In the genomic region with DNA sequence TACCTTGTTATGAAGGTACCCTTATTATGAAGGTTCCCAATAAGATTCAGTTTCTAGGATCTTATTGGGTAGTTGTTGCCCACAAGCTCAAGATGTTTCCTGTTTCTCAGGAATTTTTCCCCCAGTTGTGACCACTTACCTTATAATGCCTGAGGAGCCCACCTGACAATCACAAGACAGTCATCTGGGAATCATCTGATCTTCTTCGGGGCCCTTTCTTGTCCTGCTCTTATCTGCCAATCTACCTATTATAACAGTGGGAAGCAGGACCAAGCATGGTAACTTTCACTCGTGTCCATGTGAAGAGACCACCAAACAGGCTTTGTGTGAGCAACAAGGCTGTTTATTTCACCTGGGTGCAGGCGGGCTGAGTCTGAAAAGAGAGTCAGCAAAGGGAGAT, we compare ENCODE assay signal across 34 cellular contexts.
"Had no signal": no experiment of that assay in that cellular context is flagged by ENCODE, and none has a peak within 500 bp of the region (broad histone marks: within the 10 kb centered on the region; RNA-seq: fewer than 3 reads in every experiment).

No MANE protein-coding gene starts in this region.

- H3K27me3 Mint-ChIP-seq: activated B cell treated with CpG ODN at 0.5 μM for 24 hours; activated CD4-positive, alpha-beta memory T cell treated with anti-CD3 and anti-CD28 coated beads for 36 hours; activated CD4-positive, alpha-beta T cell treated with anti-CD3 and anti-CD28 coated beads, Interleukin-2, amount 10 ng/mL, durations not matched to agents 24 days and 14 days; activated CD8-positive, alpha-beta T cell treated with anti-CD3 and anti-CD28 coated beads for 36 hours; activated naive CD4-positive, alpha-beta T cell treated with anti-CD3 and anti-CD28 coated beads, Interleukin-2, amount 10 ng/mL, durations not matched to agents 7 days and 5 days; activated naive CD4-positive, alpha-beta T cell treated with anti-CD3 and anti-CD28 coated beads, Interleukin-2, amount 50 U/mL, for 24 hours; activated naive CD8-positive, alpha-beta T cell; activated naive CD8-positive, alpha-beta T cell treated with anti-CD3 and anti-CD28 coated beads, Interleukin-2, amount 50 U/mL, for 24 hours; activated T-cell treated with anti-CD3 and anti-CD28 coated beads, Interleukin-2, amount 50 U/mL, for 24 hours; brain; central memory CD8-positive, alpha-beta T cell; T-cell had no signal

- H3K27ac Mint-ChIP-seq: activated B cell treated with CpG ODN at 0.5 μM for 24 hours; activated CD4-positive, alpha-beta memory T cell treated with anti-CD3 and anti-CD28 coated beads for 36 hours; activated CD4-positive, alpha-beta T cell treated with anti-CD3 and anti-CD28 coated beads, Interleukin-2, amount 10 ng/mL, durations not matched to agents 24 days and 14 days; activated CD8-positive, alpha-beta T cell treated with anti-CD3 and anti-CD28 coated beads for 36 hours; activated naive CD4-positive, alpha-beta T cell treated with anti-CD3 and anti-CD28 coated beads, Interleukin-2, amount 10 ng/mL, durations not matched to agents 7 days and 5 days; activated naive CD4-positive, alpha-beta T cell treated with anti-CD3 and anti-CD28 coated beads, Interleukin-2, amount 50 U/mL, for 24 hours; activated naive CD8-positive, alpha-beta T cell treated with anti-CD3 and anti-CD28 coated beads, Interleukin-2, amount 10 ng/mL, durations not matched to agents 7 days and 5 days; activated naive CD8-positive, alpha-beta T cell treated with anti-CD3 and anti-CD28 coated beads, Interleukin-2, amount 50 U/mL, for 24 hours; activated T-cell treated with anti-CD3 and anti-CD28 coated beads, Interleukin-2, amount 50 U/mL, for 24 hours; activated T-helper 2 cell treated with anti-CD3 and anti-CD28 coated beads, Interferon-gamma antibody, Interleukin-2, Interleukin-4, amounts not matched to agents 10 μg/mL and 5 μg/mL and 100 μg/mL, durations not matched to agents 14 hours and 24 hours and 36 hours; brain; T-helper 1 cell treated with Interleukin-12 subunit alpha and Interleukin-12 subunit beta and Interleukin-4 antibody, amounts not matched to agents 30 μg/mL and 1 μg/mL, for 36 hours; T-helper 2 cell treated with Interferon-gamma antibody and Interleukin-4, amounts not matched to agents 5 μg/mL and 100 μg/mL, for 36 hours had no signal

- H3K36me3 ChIP-seq: ascending aorta, cardiac muscle cell had no signal

- H3K4me1 Mint-ChIP-seq: activated B cell treated with CpG ODN at 0.5 μM for 24 hours had no signal

- H3K9me3 ChIP-seq: ascending aorta had no signal

- H3K9me3 Mint-ChIP-seq: activated B cell treated with CpG ODN at 0.5 μM for 24 hours; activated naive CD8-positive, alpha-beta T cell treated with anti-CD3 and anti-CD28 coated beads, Interleukin-2, amount 50 U/mL, for 24 hours; activated T-helper 2 cell treated with anti-CD3 and anti-CD28 coated beads, Interferon-gamma antibody, Interleukin-2, Interleukin-4, amounts not matched to agents 10 μg/mL and 5 μg/mL and 100 μg/mL, durations not matched to agents 14 hours and 24 hours and 36 hours; central memory CD8-positive, alpha-beta T cell; T-helper 2 cell treated with Interferon-gamma antibody and Interleukin-4, amounts not matched to agents 5 μg/mL and 100 μg/mL, for 36 hours had no signal

- H3K36me3 Mint-ChIP-seq: activated CD4-positive, alpha-beta memory T cell treated with anti-CD3 and anti-CD28 coated beads for 36 hours; activated naive CD4-positive, alpha-beta T cell treated with anti-CD3 and anti-CD28 coated beads, Interleukin-2, amount 50 U/mL, for 24 hours; brain; T-cell had no signal

- H3K27ac ChIP-seq: ascending aorta, cardiac muscle cell, VCaP had no signal

- H3K4me1 ChIP-seq: ascending aorta had no signal

- DNase-seq: activated B cell treated with CpG ODN at 0.5 μM for 24 hours; activated CD4-positive, alpha-beta memory T cell treated with anti-CD3 and anti-CD28 coated beads for 36 hours; activated CD4-positive, alpha-beta T cell treated with anti-CD3 and anti-CD28 coated beads for 4 hours; activated CD4-positive, alpha-beta T cell treated with anti-CD3 and anti-CD28 coated beads, Interleukin-2, amount 10 ng/mL, durations not matched to agents 24 days and 14 days; activated CD4-positive, alpha-beta T cell treated with anti-CD3 and anti-CD28 coated beads, Interleukin-2, amount 50 U/mL, for 1 hour; activated CD4-positive, alpha-beta T cell treated with anti-CD3 and anti-CD28 coated beads, Interleukin-2, amount 50 U/mL, for 4 hours; activated CD4-positive, CD25-positive, alpha-beta regulatory T cell treated with anti-CD3 and anti-CD28 coated beads, Interleukin-2, amount 50 U/mL, for 72 hours; activated CD8-positive, alpha-beta memory T cell treated with anti-CD3 and anti-CD28 coated beads, Interleukin-2, amount 50 U/mL, for 4 hours; activated CD8-positive, alpha-beta T cell treated with anti-CD3 and anti-CD28 coated beads for 36 hours; activated effector memory CD4-positive, alpha-beta T cell treated with Interleukin-2 at 50 U/mL for 16 hours; activated gamma-delta T cell; activated naive CD4-positive, alpha-beta T cell treated with anti-CD3 and anti-CD28 coated beads, Interleukin-2, amount 10 ng/mL, durations not matched to agents 7 days and 5 days; activated naive CD4-positive, alpha-beta T cell treated with Interleukin-2 at 50 U/mL for 16 hours; activated naive CD8-positive, alpha-beta T cell treated with anti-CD3 and anti-CD28 coated beads, Interleukin-2, amount 10 ng/mL, durations not matched to agents 7 days and 5 days; activated naive CD8-positive, alpha-beta T cell treated with anti-CD3 and anti-CD28 coated beads, Interleukin-2, amount 50 U/mL, for 24 hours; activated T-cell treated with anti-CD3 and anti-CD28 coated beads, Interleukin-2, amount 50 U/mL, for 24 hours; activated T-cell treated with anti-CD3 and anti-CD28 coated beads, Interleukin-2, amount 50 U/mL, for 48 hours; amygdala; anterior cingulate cortex; caudate nucleus; cerebellar nuclear complex; T-cell; T-helper 2 cell; T-helper 9 cell had no signal

- H3K27me3 ChIP-seq: ascending aorta, cardiac muscle cell had no signal

- H3K4me3 Mint-ChIP-seq: activated B cell treated with CpG ODN at 0.5 μM for 24 hours; activated CD4-positive, alpha-beta memory T cell treated with anti-CD3 and anti-CD28 coated beads for 36 hours; activated CD4-positive, alpha-beta T cell treated with anti-CD3 and anti-CD28 coated beads, Interleukin-2, amount 10 ng/mL, durations not matched to agents 24 days and 14 days; activated CD8-positive, alpha-beta T cell treated with anti-CD3 and anti-CD28 coated beads for 36 hours; activated naive CD4-positive, alpha-beta T cell treated with anti-CD3 and anti-CD28 coated beads, Interleukin-2, amount 10 ng/mL, durations not matched to agents 7 days and 5 days; activated naive CD4-positive, alpha-beta T cell treated with anti-CD3 and anti-CD28 coated beads, Interleukin-2, amount 50 U/mL, for 24 hours; activated naive CD8-positive, alpha-beta T cell; activated naive CD8-positive, alpha-beta T cell treated with anti-CD3 and anti-CD28 coated beads, Interleukin-2, amount 10 ng/mL, durations not matched to agents 7 days and 5 days; activated naive CD8-positive, alpha-beta T cell treated with anti-CD3 and anti-CD28 coated beads, Interleukin-2, amount 50 U/mL, for 24 hours; activated T-cell treated with anti-CD3 and anti-CD28 coated beads, Interleukin-2, amount 50 U/mL, for 24 hours; brain; central memory CD8-positive, alpha-beta T cell; T-helper 1 cell treated with Interleukin-12 subunit alpha and Interleukin-12 subunit beta and Interleukin-4 antibody, amounts not matched to agents 30 μg/mL and 1 μg/mL, for 36 hours; T-helper 2 cell treated with Interferon-gamma antibody and Interleukin-4, amounts not matched to agents 5 μg/mL and 100 μg/mL, for 36 hours had no signal

- ATAC-seq: activated CD8-positive, alpha-beta T cell treated with anti-CD3 and anti-CD28 coated beads for 36 hours; activated naive CD8-positive, alpha-beta T cell treated with anti-CD3 and anti-CD28 coated beads, Interleukin-2, amount 50 U/mL, for 24 hours; T-cell had no signal

- H3K4me3 ChIP-seq: ascending aorta, cardiac muscle cell had no signal
